ENCODE assay signal across 9 cellular contexts in the genomic region with DNA sequence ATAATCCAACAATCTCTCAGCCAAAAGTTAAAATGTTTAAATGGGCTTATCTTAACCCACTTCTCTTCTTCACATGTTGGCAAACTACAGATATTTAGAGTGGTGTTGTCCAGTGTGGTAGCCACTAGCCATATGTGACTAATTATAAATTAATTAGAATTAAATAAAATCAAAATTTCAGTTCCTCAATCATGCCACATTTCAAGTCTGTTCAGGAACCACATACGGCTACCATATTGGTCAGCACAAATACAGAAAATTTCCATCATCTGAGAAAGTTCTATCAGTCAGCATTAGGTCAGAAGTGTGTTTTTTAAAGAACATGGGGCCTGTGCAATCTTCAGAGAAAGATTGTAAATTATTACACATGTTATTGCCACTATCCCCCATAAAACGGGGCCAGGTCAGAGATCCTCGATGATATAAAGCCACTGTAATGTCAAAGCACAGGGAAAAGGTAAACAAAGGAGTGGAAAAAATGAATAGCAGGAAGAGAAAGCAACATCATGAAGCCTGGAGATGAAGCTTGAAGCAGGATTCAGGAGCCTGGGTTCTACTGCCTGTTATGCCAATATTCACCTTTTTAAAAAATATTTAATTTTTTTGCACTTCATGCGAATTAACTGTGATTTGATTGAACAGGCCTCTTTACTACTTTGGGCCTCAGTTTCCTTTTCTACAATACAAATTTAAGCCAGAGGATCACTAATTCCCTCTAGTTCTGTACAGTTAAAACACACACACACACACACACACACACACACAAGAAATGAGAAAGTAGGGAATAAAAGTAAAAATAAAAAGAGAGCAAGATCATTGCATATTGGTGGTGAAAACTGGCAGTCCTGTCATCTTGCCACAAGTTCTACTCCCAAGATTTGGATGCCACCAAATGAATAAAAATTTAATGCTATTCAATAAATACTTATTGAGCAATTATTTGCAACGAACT. TPM values are rescaled to one million over a fixed set of nuclear protein-coding genes. Genes with fewer than 3 reads are reported as not detected.
DNase-seq lines count a peak whose midpoint lies in the region; ATAC-seq, FAIRE-seq and TF ChIP-seq lines count a peak whose summit lies in the region.
"Had no signal": no experiment of that assay in that cellular context is flagged by ENCODE, and none has a peak within 500 bp of the region (broad histone marks: within the 10 kb centered on the region; RNA-seq: fewer than 3 reads in every experiment).

No MANE protein-coding gene starts in this region.

- no peak overlapping the region for H3K18ac ChIP-seq in mesenchymal stem cell (ENCODE audit: low read depth in 1 of 2, low read length in 2 of 2)

- no peak overlapping the region for H2BK12ac ChIP-seq in mesenchymal stem cell (ENCODE audit: low read length in 2 of 2)

- WGBS in mesenchymal stem cell = 46% methylated on average over 5 of the region's 5 CpGs

- H3K4me1 ChIP-seq in astrocyte (ENCODE audit: insufficient read depth, low read length) (peaks cover 10% of the 10 kb centered on the region), mesenchymal stem cell (ENCODE audit: control insufficient read depth, insufficient read depth, low read depth, low read length) (peaks cover 4% of the 10 kb centered on the region)

- ATAC-seq in HG03280 (IDR thresholded peaks at IDR 0.05; ENCODE audit: unreplicated experiment) (no peak), HG03175 (IDR thresholded peaks at IDR 0.05; ENCODE audit: unreplicated experiment) (no peak), HG02840 (IDR thresholded peaks at IDR 0.05; ENCODE audit: low FRiP score, unreplicated experiment) (no peak)

- peaks cover 16% of the 10 kb centered on the region for H3K4me1 Mint-ChIP-seq in astrocyte (ENCODE audit: low read depth, unreplicated experiment)

- no peak overlapping the region for H3K23ac ChIP-seq in mesenchymal stem cell (ENCODE audit: low read length in 2 of 2)

- no peak overlapping the region for H2AK5ac ChIP-seq in mesenchymal stem cell (ENCODE audit: low read length, severe bottlenecking)

- no peak overlapping the region for H4K91ac ChIP-seq in mesenchymal stem cell (ENCODE audit: low read length)

- H2BK5ac ChIP-seq in mesenchymal stem cell (ENCODE audit: low read depth, low read length, poor library complexity, severe bottlenecking) = no peak overlapping the region

- no peak overlapping the region for H2BK15ac ChIP-seq in mesenchymal stem cell (ENCODE audit: low read depth, poor library complexity, severe bottlenecking)

- TF ChIP-seq CTCF in AG09309 (IDR thresholded peaks at IDR 0.05; ENCODE audit: control insufficient read depth, insufficient read depth, low read depth, low read length, missing control alignments) (no peak), HL-60 (IDR thresholded peaks at IDR 0.05; ENCODE audit: insufficient read depth, low read length) (no peak), astrocyte (IDR thresholded peaks at IDR 0.05; ENCODE audit: insufficient read depth, low read depth, low read length) (no peak)

- H3K9me3 ChIP-seq in astrocyte (ENCODE audit: insufficient read depth, low read depth, low read length) (no peaks in the 10 kb centered on the region), mesenchymal stem cell (ENCODE audit: control insufficient read depth, low read length) (no peaks in the 10 kb centered on the region)

- DNase-seq in AG09309 (ENCODE audit: low read depth) (peak; percentile 5), HL-60 (ENCODE audit: low read depth in 1 of 2, low spot score in 1 of 2) (no peak), astrocyte (ENCODE audit: low read depth) (peak; percentile 39), mesenchymal stem cell (peak; percentile 87), anterior cingulate cortex (lab: John Stamatoyannopoulos, UW) (no peak)

- no peak overlapping the region for H2BK120ac ChIP-seq in mesenchymal stem cell (ENCODE audit: low read depth, low read length)

- no peak overlapping the region for H3K14ac ChIP-seq in mesenchymal stem cell (ENCODE audit: low read length in 2 of 2)

- H3K27me3 ChIP-seq in HL-60 (ENCODE audit: insufficient read depth, poor library complexity, severe bottlenecking) (no peaks in the 10 kb centered on the region), astrocyte (ENCODE audit: insufficient read depth, low read length) (no peaks in the 10 kb centered on the region), mesenchymal stem cell (ENCODE audit: control insufficient read depth in 1 of 2, insufficient read depth in 1 of 2, low read length in 2 of 2) (no peaks in the 10 kb centered on the region)

- no peak for FAIRE-seq in astrocyte (lab: Jason Lieb, UNC)
- FAIRE-seq: endometrium had no signal

- H3K36me3 ChIP-seq in astrocyte (ENCODE audit: insufficient read depth, low read length) (no peaks in the 10 kb centered on the region), mesenchymal stem cell (ENCODE audit: control insufficient read depth in 1 of 2, insufficient read depth in 2 of 2, low read depth in 1 of 2, low read length in 2 of 2) (no peaks in the 10 kb centered on the region)

- peak overlapping the region; percentile 87 for H3K27ac ChIP-seq in HL-60 (replicated peaks)
- peak overlapping the region; percentile 11 for H3K27ac ChIP-seq in astrocyte (ENCODE audit: low read depth, low read length)
- no peak overlapping the region for H3K27ac ChIP-seq in mesenchymal stem cell (ENCODE audit: low read length, poor library complexity, severe bottlenecking)

- no peak overlapping the region for H3K4ac ChIP-seq in mesenchymal stem cell (ENCODE audit: low read depth in 1 of 2, low read length in 2 of 2)

- H3K9ac ChIP-seq in astrocyte (ENCODE audit: low read length) = peak overlapping the region; percentile 95
- H3K9ac ChIP-seq in mesenchymal stem cell (ENCODE audit: low read length) = peak overlapping the region; percentile 98

- H3K4me3 Mint-ChIP-seq in astrocyte (ENCODE audit: unreplicated experiment) = peak overlapping the region; percentile 97

- H3K79me2 ChIP-seq in astrocyte (ENCODE audit: insufficient read depth, low read length) = peaks cover 69% of the 10 kb centered on the region

- no peak overlapping the region for H3K27ac Mint-ChIP-seq in astrocyte (ENCODE audit: unreplicated experiment)

- H3K27me3 Mint-ChIP-seq in astrocyte (ENCODE audit: low read depth, unreplicated experiment) = no peaks in the 10 kb centered on the region

- H4K8ac ChIP-seq in mesenchymal stem cell (ENCODE audit: low read length) = no peak overlapping the region

- peaks cover 14% of the 10 kb centered on the region for H4K20me1 ChIP-seq in astrocyte (ENCODE audit: insufficient read depth, low read length)

- no peaks in the 10 kb centered on the region for H3K9me3 Mint-ChIP-seq in astrocyte (ENCODE audit: unreplicated experiment)

- H3K4me3 ChIP-seq in AG09309 (ENCODE audit: control insufficient read depth, low read depth, low read length) = peak overlapping the region; percentile 96
- H3K4me3 ChIP-seq in HL-60 (replicated peaks; ENCODE audit: insufficient read depth, low read length) = peak overlapping the region; percentile 73
- H3K4me3 ChIP-seq in astrocyte (ENCODE audit: insufficient read depth, low read depth, low read length) = peak overlapping the region; percentile 94
- H3K4me3 ChIP-seq in mesenchymal stem cell (ENCODE audit: insufficient read depth in 1 of 2, low read depth in 1 of 2, low read length in 2 of 2) = peak overlapping the region in 1 of 2 experiments; percentile 88

- H3K4me2 ChIP-seq in astrocyte (ENCODE audit: low read length) = peak overlapping the region; percentile 91
- H3K4me2 ChIP-seq in mesenchymal stem cell (ENCODE audit: low read length, poor library complexity, severe bottlenecking) = peak overlapping the region; percentile 63

- no peak overlapping the region for H2AFZ ChIP-seq in astrocyte (ENCODE audit: low read depth, low read length)
- H2AFZ ChIP-seq in mesenchymal stem cell (ENCODE audit: low read depth, low read length) = no peak overlapping the region

- peaks cover 3% of the 10 kb centered on the region for H3K79me1 ChIP-seq in mesenchymal stem cell (replicated peaks; ENCODE audit: low read length, poor library complexity, severe bottlenecking)

- no peaks in the 10 kb centered on the region for H3K36me3 Mint-ChIP-seq in astrocyte (ENCODE audit: low read depth, unreplicated experiment)

RNA-seq across cellular contexts. Expression of gene RSBN1, which starts 2.3 kb away (rescaled TPM):
- 10.6 and 10.8 TPM in 2 replicates for total RNA-seq in astrocyte
- 5.9 TPM for polyA plus RNA-seq in mesenchymal stem cell (2013, experiment 1 of 2)
- polyA plus RNA-seq in mesenchymal stem cell (2013, experiment 2 of 2) = 5.7 TPM

RNA-seq across cellular contexts. Expression of gene PHTF1, which starts 50.6 kb away (rescaled TPM):
- 31.5 and 36.4 TPM in 2 replicates for total RNA-seq in astrocyte
- polyA plus RNA-seq in mesenchymal stem cell (2013, experiment 1 of 2) = 32.2 TPM
- 33.2 TPM for polyA plus RNA-seq in mesenchymal stem cell (2013, experiment 2 of 2)

Comparison
In these comparisons a context has a peak if more than half of its experiments do, and no peak if none do; other contexts are left out.
1. DNase-seq: peak in AG09309 (single experiment), astrocyte (single experiment) and mesenchymal stem cell (single experiment); none in HL-60 (0 of 2) and anterior cingulate cortex (0 of 58).